In the genomic region with DNA sequence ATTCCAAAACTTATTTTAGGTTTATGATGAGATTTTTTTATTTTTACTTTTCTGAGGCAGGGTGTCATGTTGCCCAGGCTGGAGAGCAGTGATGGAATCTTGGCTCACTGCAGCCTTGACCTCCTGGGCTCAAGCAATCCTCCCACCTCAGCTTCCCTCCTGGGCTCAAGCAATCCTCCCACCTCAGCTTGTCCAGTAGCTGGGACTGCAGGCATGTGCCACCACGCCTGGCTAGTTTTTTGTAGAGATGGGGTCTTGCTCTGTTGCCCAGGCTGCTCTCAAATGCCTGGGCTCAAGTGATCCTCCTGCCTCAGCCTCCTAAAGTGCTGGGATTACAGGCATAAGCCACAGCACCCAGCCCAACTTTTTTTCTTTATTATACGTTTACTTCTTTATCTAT, we compare ENCODE assay signal across 18 cellular contexts. TPM values are rescaled to one million over a fixed set of nuclear protein-coding genes. Genes with fewer than 3 reads are reported as not detected.
DNase-seq lines count a peak whose midpoint lies in the region; ATAC-seq and TF ChIP-seq lines count a peak whose summit lies in the region.
"Had no signal": no experiment of that assay in that cellular context is flagged by ENCODE, and none has a peak within 500 bp of the region (broad histone marks: within the 10 kb centered on the region; RNA-seq: fewer than 3 reads in every experiment).

No MANE protein-coding gene starts in this region.

- H3K4me1 Mint-ChIP-seq in T-helper 1 cell treated with Interleukin-12 subunit alpha and Interleukin-12 subunit beta and Interleukin-4 antibody, amounts not matched to agents 30 μg/mL and 1 μg/mL, for 36 hours (ENCODE audit: low read depth): peaks cover 64% of the 10 kb centered on the region
- H3K4me1 Mint-ChIP-seq in CD8-positive, alpha-beta T cell (ENCODE audit: low read depth): peaks cover 78% of the 10 kb centered on the region
- H3K4me1 Mint-ChIP-seq in activated T-helper 2 cell treated with anti-CD3 and anti-CD28 coated beads, Interferon-gamma antibody, Interleukin-2, Interleukin-4, amounts not matched to agents 10 μg/mL and 5 μg/mL and 100 μg/mL, durations not matched to agents 14 hours and 24 hours and 36 hours (ENCODE audit: low read depth): peaks cover 58% of the 10 kb centered on the region
- peaks cover 30 to 83% (median 80%) of the 10 kb centered on the region in 4 donors for H3K4me1 Mint-ChIP-seq in naive thymus-derived CD8-positive, alpha-beta T cell

- H3K27me3 ChIP-seq in CD8-positive, alpha-beta T cell (ENCODE audit: insufficient read depth, low read length): no peaks in the 10 kb centered on the region
- H3K27me3 ChIP-seq: BLaER1, SJSA1 had no signal

- H3K4me3 ChIP-seq in CD8-positive, alpha-beta T cell (ENCODE audit: low read depth, low read length): no peak overlapping the region
- H3K4me3 ChIP-seq: BLaER1, SJSA1 had no signal

- no peak overlapping the region for H3K4me3 Mint-ChIP-seq in T-helper 1 cell treated with Interleukin-12 subunit alpha and Interleukin-12 subunit beta and Interleukin-4 antibody, amounts not matched to agents 30 μg/mL and 1 μg/mL, for 36 hours
- no peak overlapping the region for H3K4me3 Mint-ChIP-seq in CD8-positive, alpha-beta T cell
- H3K4me3 Mint-ChIP-seq in activated T-helper 2 cell treated with anti-CD3 and anti-CD28 coated beads, Interferon-gamma antibody, Interleukin-2, Interleukin-4, amounts not matched to agents 10 μg/mL and 5 μg/mL and 100 μg/mL, durations not matched to agents 14 hours and 24 hours and 36 hours (ENCODE audit: low read depth): no peak overlapping the region
- peak overlapping the region in 1 of 10 donors; percentile 5 for H3K4me3 Mint-ChIP-seq in naive thymus-derived CD8-positive, alpha-beta T cell
- H3K4me3 Mint-ChIP-seq: endodermal cell, H9 had no signal

- H3K9me3 ChIP-seq in CD8-positive, alpha-beta T cell (ENCODE audit: low read length): no peaks in the 10 kb centered on the region
- H3K9me3 ChIP-seq: BLaER1, SJSA1 had no signal

- CTCF ChIA-PET in CD8-positive, alpha-beta T cell (lab: Charles Lee): interaction anchor here (1.1 to 2.9 kb wide), 5 partner anchors 10 to 418 kb away, joined by 3 to 16 read pairs (median 4); a partner anchor contains a TSS

- peak overlapping the region; percentile 7 for H3K27ac Mint-ChIP-seq in T-helper 1 cell treated with Interleukin-12 subunit alpha and Interleukin-12 subunit beta and Interleukin-4 antibody, amounts not matched to agents 30 μg/mL and 1 μg/mL, for 36 hours
- peak overlapping the region; percentile 74 for H3K27ac Mint-ChIP-seq in CD8-positive, alpha-beta T cell
- peak overlapping the region; percentile 78 for H3K27ac Mint-ChIP-seq in activated T-helper 2 cell treated with anti-CD3 and anti-CD28 coated beads, Interferon-gamma antibody, Interleukin-2, Interleukin-4, amounts not matched to agents 10 μg/mL and 5 μg/mL and 100 μg/mL, durations not matched to agents 14 hours and 24 hours and 36 hours
- H3K27ac Mint-ChIP-seq in naive thymus-derived CD8-positive, alpha-beta T cell: peak overlapping the region; percentile 56 to 88 (median 77)
- H3K27ac Mint-ChIP-seq: endodermal cell, H9 had no signal

- no peaks in the 10 kb centered on the region for H3K9me3 Mint-ChIP-seq in T-helper 1 cell treated with Interleukin-12 subunit alpha and Interleukin-12 subunit beta and Interleukin-4 antibody, amounts not matched to agents 30 μg/mL and 1 μg/mL, for 36 hours
- H3K9me3 Mint-ChIP-seq in CD8-positive, alpha-beta T cell: no peaks in the 10 kb centered on the region
- no peaks in the 10 kb centered on the region for H3K9me3 Mint-ChIP-seq in activated T-helper 2 cell treated with anti-CD3 and anti-CD28 coated beads, Interferon-gamma antibody, Interleukin-2, Interleukin-4, amounts not matched to agents 10 μg/mL and 5 μg/mL and 100 μg/mL, durations not matched to agents 14 hours and 24 hours and 36 hours
- H3K9me3 Mint-ChIP-seq in naive thymus-derived CD8-positive, alpha-beta T cell: no peaks in the 10 kb centered on the region
- H3K9me3 Mint-ChIP-seq: endodermal cell, H9 had no signal

- H3K36me3 Mint-ChIP-seq in T-helper 1 cell treated with Interleukin-12 subunit alpha and Interleukin-12 subunit beta and Interleukin-4 antibody, amounts not matched to agents 30 μg/mL and 1 μg/mL, for 36 hours (ENCODE audit: low read depth): peaks cover 63% of the 10 kb centered on the region
- H3K36me3 Mint-ChIP-seq in CD8-positive, alpha-beta T cell: peaks cover 62% of the 10 kb centered on the region
- peaks cover 83% of the 10 kb centered on the region for H3K36me3 Mint-ChIP-seq in activated T-helper 2 cell treated with anti-CD3 and anti-CD28 coated beads, Interferon-gamma antibody, Interleukin-2, Interleukin-4, amounts not matched to agents 10 μg/mL and 5 μg/mL and 100 μg/mL, durations not matched to agents 14 hours and 24 hours and 36 hours (ENCODE audit: low read depth)
- peaks cover 0 to 63% (median 23%) of the 10 kb centered on the region in 3 donors for H3K36me3 Mint-ChIP-seq in naive thymus-derived CD8-positive, alpha-beta T cell

- TF ChIP-seq CTCF in CD8-positive, alpha-beta T cell (IDR thresholded peaks at IDR 0.05): no peak

- H3K27me3 Mint-ChIP-seq in T-helper 1 cell treated with Interleukin-12 subunit alpha and Interleukin-12 subunit beta and Interleukin-4 antibody, amounts not matched to agents 30 μg/mL and 1 μg/mL, for 36 hours (ENCODE audit: low read depth): no peaks in the 10 kb centered on the region
- no peaks in the 10 kb centered on the region for H3K27me3 Mint-ChIP-seq in CD8-positive, alpha-beta T cell (ENCODE audit: low read depth)
- no peaks in the 10 kb centered on the region for H3K27me3 Mint-ChIP-seq in activated T-helper 2 cell treated with anti-CD3 and anti-CD28 coated beads, Interferon-gamma antibody, Interleukin-2, Interleukin-4, amounts not matched to agents 10 μg/mL and 5 μg/mL and 100 μg/mL, durations not matched to agents 14 hours and 24 hours and 36 hours (ENCODE audit: low read depth)
- no peaks in the 10 kb centered on the region for H3K27me3 Mint-ChIP-seq in naive thymus-derived CD8-positive, alpha-beta T cell

- intact Hi-C loops in CD8-positive, alpha-beta T cell (cut with DNase I, micrococcal nuclease): no loop called here
- intact Hi-C loops in activated T-helper 2 cell treated with anti-CD3 and anti-CD28 coated beads, Interferon-gamma antibody, Interleukin-2, Interleukin-4, amounts not matched to agents 10 μg/mL and 5 μg/mL and 100 μg/mL, durations not matched to agents 14 hours and 24 hours and 36 hours (cut with micrococcal nuclease): no loop called here

- no peak overlapping the region for H3K27ac ChIP-seq in CD8-positive, alpha-beta T cell (ENCODE audit: low read depth, low read length)
- H3K27ac ChIP-seq: 22Rv1, BLaER1, SJSA1 had no signal

- no peak for ATAC-seq in CD8-positive, alpha-beta T cell
- ATAC-seq in naive thymus-derived CD8-positive, alpha-beta T cell: no peak
- ATAC-seq in HG03342 (IDR thresholded peaks at IDR 0.05; ENCODE audit: unreplicated experiment): no peak

- no peak for DNase-seq in T-helper 1 cell
- DNase-seq in CD8-positive, alpha-beta T cell: no peak
- no peak for DNase-seq in activated T-helper 2 cell treated with anti-CD3 and anti-CD28 coated beads, Interferon-gamma antibody, Interleukin-2, Interleukin-4, amounts not matched to agents 10 μg/mL and 5 μg/mL and 100 μg/mL, durations not matched to agents 14 hours and 24 hours and 36 hours (ENCODE audit: low spot score)
- DNase-seq in naive thymus-derived CD8-positive, alpha-beta T cell: peak in 1 of 10 donors; percentile 19
- DNase-seq in T-helper 9 cell: no peak
- DNase-seq in mesenteric fat pad (ENCODE audit: low spot score): no peak
- DNase-seq: caudate nucleus; endodermal cell; H9; hypothalamus; NCI-H187; NCI-H510A; stimulated activated naive CD4-positive, alpha-beta T cell had no signal

- POLR2A ChIA-PET in CD8-positive, alpha-beta T cell (lab: Charles Lee): no interaction called here
- POLR2A ChIA-PET in naive thymus-derived CD8-positive, alpha-beta T cell (lab: Charles Lee): no interaction called here

- H3K4me1 ChIP-seq in CD8-positive, alpha-beta T cell (ENCODE audit: insufficient read depth, low read length): peaks cover 55% of the 10 kb centered on the region

- H3K36me3 ChIP-seq in CD8-positive, alpha-beta T cell (ENCODE audit: insufficient read depth, low read length): peaks cover 21% of the 10 kb centered on the region

RNA-seq across cellular contexts. Expression of a gene that starts 6.2 kb away (rescaled TPM):
- total RNA-seq in CD8-positive, alpha-beta T cell: 100 to 1,000 TPM; 109 TPM
- total RNA-seq in activated T-helper 2 cell treated with anti-CD3 and anti-CD28 coated beads, Interferon-gamma antibody, Interleukin-2, Interleukin-4, amounts not matched to agents 10 μg/mL and 5 μg/mL and 100 μg/mL, durations not matched to agents 14 hours and 24 hours and 36 hours: 94.4 and 108 TPM in 2 replicates
- 10 to 100 TPM; 54.4 to 54.7 TPM for total RNA-seq in naive thymus-derived CD8-positive, alpha-beta T cell
- 10 to 100 TPM; 63.3 to 78.6 (median 63.7) TPM for polyA plus RNA-seq in naive thymus-derived CD8-positive, alpha-beta T cell
- 95.1 TPM for total RNA-seq in mesenteric fat pad

RNA-seq across cellular contexts. Expression of a gene that starts 11.5 kb away (rescaled TPM):
- total RNA-seq in CD8-positive, alpha-beta T cell: 10 to 100 TPM; 38.2 to 44.6 TPM
- 232 and 242 TPM in 2 replicates for total RNA-seq in activated T-helper 2 cell treated with anti-CD3 and anti-CD28 coated beads, Interferon-gamma antibody, Interleukin-2, Interleukin-4, amounts not matched to agents 10 μg/mL and 5 μg/mL and 100 μg/mL, durations not matched to agents 14 hours and 24 hours and 36 hours
- 10 to 100 TPM; 11.1 to 13.6 TPM for total RNA-seq in naive thymus-derived CD8-positive, alpha-beta T cell
- polyA plus RNA-seq in naive thymus-derived CD8-positive, alpha-beta T cell: 10 to 100 TPM; 15.7 to 16.1 (median 15.8) TPM
- 4.1 TPM for total RNA-seq in mesenteric fat pad

Comparison
In these comparisons a context has a peak if more than half of its experiments do, and no peak if none do; other contexts are left out.
1. H3K27ac Mint-ChIP-seq: peak in every context shown above with its lines; median percentile 78 in activated T-helper 2 cell treated with anti-CD3 and anti-CD28 coated beads, Interferon-gamma antibody, Interleukin-2, Interleukin-4, amounts not matched to agents 10 μg/mL and 5 μg/mL and 100 μg/mL, durations not matched to agents 14 hours and 24 hours and 36 hours; 77 in naive thymus-derived CD8-positive, alpha-beta T cell; 74 in CD8-positive, alpha-beta T cell; 7 in T-helper 1 cell treated with Interleukin-12 subunit alpha and Interleukin-12 subunit beta and Interleukin-4 antibody, amounts not matched to agents 30 μg/mL and 1 μg/mL, for 36 hours.